Comparison of ENCODE assay signal across 22 cellular contexts in the genomic region with DNA sequence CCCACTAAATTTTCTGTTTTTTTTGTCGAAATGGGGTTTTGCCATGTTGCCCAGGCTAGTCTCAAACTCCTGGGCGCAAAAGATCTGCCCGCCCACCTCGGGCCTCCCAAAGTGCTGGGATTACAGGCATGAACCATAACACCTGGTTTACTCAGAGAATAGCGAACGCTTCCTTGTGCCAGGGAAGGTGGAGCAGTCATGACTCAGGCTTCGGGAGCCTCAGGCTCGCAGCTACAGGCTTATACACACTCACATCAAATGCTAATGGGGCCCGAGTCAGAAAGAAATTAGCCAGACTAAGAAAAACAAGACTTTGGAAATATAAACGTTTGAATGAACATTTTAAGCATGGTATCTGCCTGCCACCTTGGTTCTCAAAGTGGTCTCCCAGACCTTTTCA.
"Had no signal": no experiment of that assay in that cellular context is flagged by ENCODE, and none has a peak within 500 bp of the region (broad histone marks: within the 10 kb centered on the region; RNA-seq: fewer than 3 reads in every experiment).

No MANE protein-coding gene starts in this region.

- H3K9ac ChIP-seq: neural progenitor cell had no signal

- H3K4me2 ChIP-seq: neural progenitor cell had no signal

- DNase-seq: activated CD4-positive, alpha-beta memory T cell treated with anti-CD3 and anti-CD28 coated beads, Interleukin-2, amount 10 ng/mL, durations not matched to agents 7 days and 5 days; activated CD4-positive, alpha-beta T cell treated with anti-CD3 and anti-CD28 coated beads for 4 hours; activated CD4-positive, CD25-positive, alpha-beta regulatory T cell; activated naive CD4-positive, alpha-beta T cell; activated T-cell treated with anti-CD3 and anti-CD28 coated beads, Interleukin-2, amount 50 U/mL, for 1 hour; adrenal gland; effector CD4-positive, alpha-beta T cell; heart right ventricle; kidney; left lung; naive thymus-derived CD8-positive, alpha-beta T cell; stimulated activated CD4-positive, alpha-beta T cell treated with anti-CD3 and anti-CD28 coated beads, Interleukin-4, amount 100 ng/mL, for 24 hours; stimulated activated naive CD8-positive, alpha-beta T cell treated with anti-CD3 and anti-CD28 coated beads, Interleukin-15, Interleukin-2, amounts not matched to agents 100 U/mL and 50 U/mL, for 24 hours; T1000; thyroid gland had no signal

- ATAC-seq: activated T-helper 17 cell treated with anti-CD3 and anti-CD28 coated beads, Interleukin-2, amount 50 U/mL, for 72 hours; left lung; naive thymus-derived CD8-positive, alpha-beta T cell; stimulated activated naive CD8-positive, alpha-beta T cell treated with anti-CD3 and anti-CD28 coated beads, Interleukin-15, Interleukin-2, amounts not matched to agents 100 U/mL and 50 U/mL, for 24 hours had no signal

- H3K4me3 ChIP-seq: adrenal gland, cardiac muscle cell, esophagus muscularis mucosa, heart right ventricle, left lung, lung, neural progenitor cell, prostate gland, right atrium auricular region, thyroid gland had no signal

- H3K36me3 ChIP-seq: neural progenitor cell, prostate gland had no signal

- H3K27ac ChIP-seq: adrenal gland, cardiac muscle cell, esophagus muscularis mucosa, heart right ventricle, left lung, neural progenitor cell, prostate gland, right atrium auricular region, thyroid gland had no signal

- H3K27me3 ChIP-seq: adrenal gland, cardiac muscle cell, esophagus muscularis mucosa, heart right ventricle, left lung, neural progenitor cell, right atrium auricular region, thyroid gland had no signal

- H3K9me3 ChIP-seq: adrenal gland, esophagus muscularis mucosa, heart right ventricle, left lung, prostate gland, right atrium auricular region, thyroid gland had no signal

- H2AFZ ChIP-seq: neural progenitor cell had no signal

- H3K4me1 ChIP-seq: adrenal gland, neural progenitor cell, prostate gland, thyroid gland had no signal
